ENCODE assay signal across 8 cellular contexts in the genomic region with DNA sequence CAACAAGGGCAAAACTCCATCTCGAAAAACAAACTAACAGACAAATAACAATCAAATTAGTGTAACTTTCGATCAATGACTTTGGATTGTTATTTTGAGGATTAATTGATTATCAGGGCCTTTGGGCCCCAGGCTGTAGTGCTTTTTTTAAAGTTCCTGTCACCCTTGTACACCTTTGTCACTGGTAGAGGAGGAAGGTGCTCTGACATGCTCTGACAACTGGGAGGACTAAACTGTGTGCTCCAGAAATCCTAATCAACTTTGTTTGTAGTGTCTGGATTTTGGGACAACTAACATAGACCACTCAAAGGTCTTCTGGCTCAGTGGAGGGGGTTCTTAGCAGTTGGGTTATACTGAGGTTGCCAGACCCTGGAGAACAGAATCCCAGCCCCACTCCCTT. TPM values are rescaled to one million over a fixed set of nuclear protein-coding genes. Genes with fewer than 3 reads are reported as not detected.
A peak's percentile ranks its signal among the peaks of the same experiment; 100 is the strongest.
DNase-seq lines count a peak whose midpoint lies in the region; ATAC-seq and TF ChIP-seq lines count a peak whose summit lies in the region.

No MANE protein-coding gene starts in this region.

- H3K36me3 ChIP-seq in H7 (replicated peaks; ENCODE audit: control insufficient read depth, insufficient read depth, low read length) (peaks cover 4% of the 10 kb centered on the region), gastroesophageal sphincter (peaks cover 0 to 16% of the 10 kb centered on the region in 2 donors)

- no peaks in the 10 kb centered on the region for H3K27me3 ChIP-seq in H7 (ENCODE audit: control insufficient read depth, insufficient read depth, low read length)
- H3K27me3 ChIP-seq in gastroesophageal sphincter, result no peaks in the 10 kb centered on the region

- 79 to 83% methylated on average over 2 of the region's 2 CpGs for WGBS in gastroesophageal sphincter (ENCODE audit: low coverage in 1 of 2), 2 donors

- TF ChIP-seq CTCF in WI38 (IDR thresholded peaks at IDR 0.05; ENCODE audit: low read depth, low read length), result no peak
- TF ChIP-seq CTCF in gastroesophageal sphincter (IDR thresholded peaks at IDR 0.05), result no peak

- H3K4me3 ChIP-seq in H7 (ENCODE audit: insufficient read depth, low read depth, low read length) (peak overlapping the region; percentile 96), WI38 (ENCODE audit: low read depth, low read length) (peak overlapping the region; percentile 88), gastroesophageal sphincter (peak overlapping the region; percentile 85 to 99), skin epidermis (peak overlapping the region in 6 of 7 experiments; percentile 77 to 93 (median 85))

- peaks cover 0 to 59% (median 7%) of the 10 kb centered on the region in 3 donors for H3K4me1 ChIP-seq in gastroesophageal sphincter

- TF ChIP-seq EP300 in gastroesophageal sphincter (IDR thresholded peaks at IDR 0.05), result no peak

- H3K27ac ChIP-seq in gastroesophageal sphincter (peak overlapping the region in 3 of 4 donors; percentile 83 to 93 (median 90)), skin epidermis (peak overlapping the region in 18 of 21 experiments; percentile 85 to 99 (median 95))

- ATAC-seq in gastroesophageal sphincter, result no peak
- ATAC-seq in GM21390 (IDR thresholded peaks at IDR 0.05; ENCODE audit: unreplicated experiment), result no peak
- ATAC-seq in GM19463 (IDR thresholded peaks at IDR 0.05; ENCODE audit: unreplicated experiment), result no peak

- H3K9me3 ChIP-seq in gastroesophageal sphincter, result no peaks in the 10 kb centered on the region

- DNase-seq in H7 (no peak), NCI-H2081 (lab: John Stamatoyannopoulos, UW) (no peak), H4 (ENCODE audit: low spot score) (no peak)

- no peak for TF ChIP-seq POLR2A in gastroesophageal sphincter (IDR thresholded peaks at IDR 0.05)

RNA-seq across cellular contexts. Expression of gene TXN, which starts 1.8 kb away (rescaled TPM):
- total RNA-seq in H7 (2014; rRNA removed; shearing (Covaris generic)), result 354 and 375 TPM in 2 replicates
- 100 to 1,000 TPM; 134 to 276 (median 142) TPM for total RNA-seq in gastroesophageal sphincter
- 661 and 686 TPM in 2 replicates for total RNA-seq in H4 (2014; rRNA removed; shearing (Covaris generic))

RNA-seq across cellular contexts. Expression of gene C9orf152, which starts 46.5 kb away (rescaled TPM):
- total RNA-seq in H7 (2014; rRNA removed; shearing (Covaris generic)), result 0.11 TPM in 1 of 2 replicates, not detected in the other
- total RNA-seq in gastroesophageal sphincter, result under 1 TPM in 1 of 4 donors, not detected in 3; 0.17 TPM
- not detected in 2 replicates for total RNA-seq in H4 (2014; rRNA removed; shearing (Covaris generic))
